ENCODE assay signal across 1 cellular context in the genomic region with DNA sequence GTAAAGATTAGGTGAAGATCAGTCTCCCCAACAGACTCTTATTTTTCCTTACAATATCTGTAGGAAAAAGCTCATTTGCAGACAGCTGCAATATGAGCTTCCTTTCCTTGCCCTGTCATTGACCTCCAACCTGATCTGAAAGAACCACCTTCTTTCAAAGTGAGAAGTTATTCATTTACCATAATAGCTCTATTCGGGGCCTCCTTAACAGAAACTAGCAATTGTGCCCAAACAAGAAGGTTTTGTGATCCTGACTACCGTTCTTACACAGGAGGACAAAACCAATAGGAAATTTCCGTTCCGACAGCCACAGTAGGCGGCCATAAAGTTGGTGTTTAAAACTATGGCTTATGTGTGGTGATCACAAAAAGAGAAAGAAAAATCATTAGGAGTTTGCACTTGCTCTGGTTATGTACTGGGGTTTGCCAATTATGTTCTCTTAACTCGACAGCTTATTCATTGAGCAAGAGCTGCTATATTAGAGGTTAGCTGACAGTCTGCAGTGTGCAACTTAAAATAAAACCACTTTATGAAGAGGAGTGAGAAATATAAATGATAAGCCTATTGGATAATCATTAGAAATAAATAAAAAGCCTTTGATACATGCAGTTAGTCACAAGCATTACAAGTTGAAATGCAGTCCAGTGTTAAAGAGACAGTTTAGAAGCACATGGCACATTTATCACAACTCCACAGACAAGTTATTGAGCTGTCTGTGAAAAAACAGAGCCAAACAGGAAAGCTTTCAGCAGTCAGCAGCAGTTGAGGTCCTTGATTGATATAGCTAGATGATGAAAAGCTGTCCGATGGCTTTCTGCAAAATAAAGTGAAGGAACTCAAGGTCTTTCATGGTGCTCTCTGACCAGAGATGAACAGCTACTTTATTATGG.
TF ChIP-seq lines count a peak whose summit lies in the region.

No MANE protein-coding gene starts in this region.

TF ChIP-seq in HepG2, 621 proteins besides CTCF, POLR2A, EP300 and RAD21 (continued from another document and continues in another):
- TF ChIP-seq, protein P1, sequence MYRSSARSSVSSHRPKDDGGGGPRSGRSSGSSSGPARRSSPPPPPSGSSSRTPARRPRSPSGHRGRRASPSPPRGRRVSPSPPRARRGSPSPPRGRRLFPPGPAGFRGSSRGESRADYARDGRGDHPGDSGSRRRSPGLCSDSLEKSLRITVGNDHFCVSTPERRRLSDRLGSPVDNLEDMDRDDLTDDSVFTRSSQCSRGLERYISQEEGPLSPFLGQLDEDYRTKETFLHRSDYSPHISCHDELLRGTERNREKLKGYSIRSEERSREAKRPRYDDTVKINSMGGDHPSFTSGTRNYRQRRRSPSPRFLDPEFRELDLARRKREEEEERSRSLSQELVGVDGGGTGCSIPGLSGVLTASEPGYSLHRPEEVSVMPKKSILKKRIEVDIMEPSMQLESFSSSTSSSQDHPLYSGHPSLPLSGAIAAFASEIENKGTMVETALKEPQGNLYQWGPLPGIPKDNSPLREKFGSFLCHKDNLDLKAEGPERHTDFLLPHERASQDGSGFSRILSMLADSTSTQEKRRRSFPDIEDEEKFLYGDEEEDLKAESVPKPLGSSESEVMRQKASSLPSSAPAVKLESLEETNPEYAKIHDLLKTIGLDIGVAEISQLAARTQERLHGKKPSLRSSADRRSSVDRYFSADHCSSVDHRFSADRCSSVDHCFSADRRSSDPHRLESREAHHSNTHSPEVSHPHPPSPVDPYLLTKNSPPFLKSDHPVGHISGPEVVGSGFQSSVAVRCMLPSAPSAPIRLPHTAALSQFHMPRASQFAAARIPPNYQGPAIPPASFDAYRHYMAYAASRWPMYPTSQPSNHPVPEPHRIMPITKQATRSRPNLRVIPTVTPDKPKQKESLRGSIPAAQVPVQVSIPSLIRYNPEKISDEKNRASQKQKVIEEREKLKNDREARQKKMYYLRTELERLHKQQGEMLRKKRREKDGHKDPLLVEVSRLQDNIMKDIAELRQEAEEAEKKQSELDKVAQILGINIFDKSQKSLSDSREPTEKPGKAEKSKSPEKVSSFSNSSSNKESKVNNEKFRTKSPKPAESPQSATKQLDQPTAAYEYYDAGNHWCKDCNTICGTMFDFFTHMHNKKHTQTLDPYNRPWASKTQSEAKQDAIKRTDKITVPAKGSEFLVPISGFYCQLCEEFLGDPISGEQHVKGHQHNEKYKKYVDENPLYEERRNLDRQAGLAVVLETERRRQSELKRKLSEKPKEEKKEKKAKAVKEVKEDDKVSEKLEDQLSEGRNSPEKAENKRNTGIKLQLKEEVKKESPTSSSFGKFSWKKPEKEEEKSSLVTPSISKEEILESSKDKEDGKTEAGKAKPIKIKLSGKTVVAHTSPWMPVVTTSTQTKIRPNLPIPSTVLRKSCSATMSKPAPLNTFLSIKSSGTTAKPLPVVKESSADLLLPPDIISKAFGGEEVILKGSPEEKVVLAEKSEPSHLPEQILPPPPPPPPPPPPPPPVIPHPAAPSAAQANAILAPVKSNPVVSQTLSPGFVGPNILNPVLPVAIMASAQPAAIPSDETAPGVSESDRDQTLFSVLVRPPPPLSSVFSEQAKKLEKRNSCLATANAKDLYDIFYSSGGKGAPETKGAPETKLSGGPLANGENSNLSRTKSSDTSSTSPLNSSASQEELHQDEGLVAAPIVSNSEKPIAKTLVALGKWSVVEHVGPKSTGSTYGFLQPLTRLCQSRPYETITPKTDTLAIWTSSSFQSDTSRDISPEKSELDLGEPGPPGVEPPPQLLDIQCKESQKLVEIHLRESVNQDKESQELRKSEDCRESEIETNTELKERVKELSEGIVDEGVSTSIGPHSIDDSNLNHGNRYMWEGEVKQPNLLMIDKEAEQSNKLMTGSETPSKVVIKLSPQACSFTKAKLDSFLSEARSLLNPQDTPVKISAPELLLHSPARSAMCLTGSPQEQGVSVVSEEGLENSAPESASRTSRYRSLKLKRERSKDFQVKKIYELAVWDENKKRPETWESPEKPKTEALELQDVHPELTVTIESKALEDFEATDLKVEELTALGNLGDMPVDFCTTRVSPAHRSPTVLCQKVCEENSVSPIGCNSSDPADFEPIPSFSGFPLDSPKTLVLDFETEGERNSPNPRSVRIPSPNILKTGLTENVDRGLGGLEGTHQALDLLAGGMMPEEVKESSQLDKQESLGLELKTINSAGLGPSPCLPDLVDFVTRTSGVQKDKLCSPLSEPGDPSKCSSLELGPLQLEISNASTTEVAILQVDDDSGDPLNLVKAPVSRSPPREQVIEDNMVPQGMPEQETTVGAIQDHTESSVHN (CRISPR knock-in tag; IDR thresholded peaks at IDR 0.05) = no peak
- TF ChIP-seq POLR2AphosphoS5 (IDR thresholded peaks at IDR 0.05; ENCODE audit: low read depth, low read length) (no peak), ZNF331 (CRISPR knock-in tag; IDR thresholded peaks at IDR 0.05) (peak; percentile 46; the same call in 1 of the 2 replicates), ZNF367 (CRISPR knock-in tag; IDR thresholded peaks at IDR 0.05; ENCODE audit: borderline replicate concordance) (no peak), SIX4 (CRISPR knock-in tag; IDR thresholded peaks at IDR 0.05) (peak; percentile 90; the same call in 1 of the 2 replicates), PHF21A (CRISPR knock-in tag; IDR thresholded peaks at IDR 0.05) (peak; percentile 39; the same call in 1 of the 2 replicates), ISL2 (CRISPR knock-in tag; IDR thresholded peaks at IDR 0.05) (peak; percentile 54; the same call in 1 of the 2 replicates), CREB1 (IDR thresholded peaks at IDR 0.05) (no peak), CREB1 (CRISPR knock-in tag; IDR thresholded peaks at IDR 0.05) (peak; percentile 34; the same call in 1 of the 2 replicates), NCOA2 (CRISPR knock-in tag; IDR thresholded peaks at IDR 0.05) (peak; percentile 77), NFIC (IDR thresholded peaks at IDR 0.05; ENCODE audit: low read length) (peak; percentile 48), AGO2 (optimal IDR thresholded peaks at IDR 0.05; ENCODE audit: low read depth, low read length) (no peak), TCF7 (IDR thresholded peaks at IDR 0.05; ENCODE audit: low read depth) (peak; percentile 39; the same call in 1 of the 2 replicates), FOXP1 (IDR thresholded peaks at IDR 0.05) (no peak), FOXP1 (CRISPR knock-in tag; IDR thresholded peaks at IDR 0.05) (peak; percentile 36; the same call in 1 of the 2 replicates), KLF15 (CRISPR knock-in tag; IDR thresholded peaks at IDR 0.05; ENCODE audit: borderline replicate concordance) (no peak), HDAC2 (CRISPR knock-in tag; IDR thresholded peaks at IDR 0.05) (peak; percentile 18; the same call in 1 of the 2 replicates), ATF7-NPFF (CRISPR knock-in tag; IDR thresholded peaks at IDR 0.05; ENCODE audit: low read depth) (no peak), RARA (CRISPR knock-in tag; IDR thresholded peaks at IDR 0.05) (peak; percentile 94), MIER3 (CRISPR knock-in tag; IDR thresholded peaks at IDR 0.05; ENCODE audit: borderline replicate concordance) (peak; percentile 37; the same call in 1 of the 2 replicates), SIN3B (IDR thresholded peaks at IDR 0.05; ENCODE audit: low read length) (no peak), RELA (CRISPR knock-in tag; IDR thresholded peaks at IDR 0.05) (no peak), TBX2 (CRISPR knock-in tag; IDR thresholded peaks at IDR 0.05; ENCODE audit: borderline replicate concordance) (peak; percentile 78), SOX5 (CRISPR knock-in tag; IDR thresholded peaks at IDR 0.05; ENCODE audit: borderline replicate concordance) (peak; percentile 80), FOXJ3 (CRISPR knock-in tag; IDR thresholded peaks at IDR 0.05; ENCODE audit: borderline replicate concordance) (peak; percentile 37; the same call in 1 of the 2 replicates)
- TF ChIP-seq, protein P2, sequence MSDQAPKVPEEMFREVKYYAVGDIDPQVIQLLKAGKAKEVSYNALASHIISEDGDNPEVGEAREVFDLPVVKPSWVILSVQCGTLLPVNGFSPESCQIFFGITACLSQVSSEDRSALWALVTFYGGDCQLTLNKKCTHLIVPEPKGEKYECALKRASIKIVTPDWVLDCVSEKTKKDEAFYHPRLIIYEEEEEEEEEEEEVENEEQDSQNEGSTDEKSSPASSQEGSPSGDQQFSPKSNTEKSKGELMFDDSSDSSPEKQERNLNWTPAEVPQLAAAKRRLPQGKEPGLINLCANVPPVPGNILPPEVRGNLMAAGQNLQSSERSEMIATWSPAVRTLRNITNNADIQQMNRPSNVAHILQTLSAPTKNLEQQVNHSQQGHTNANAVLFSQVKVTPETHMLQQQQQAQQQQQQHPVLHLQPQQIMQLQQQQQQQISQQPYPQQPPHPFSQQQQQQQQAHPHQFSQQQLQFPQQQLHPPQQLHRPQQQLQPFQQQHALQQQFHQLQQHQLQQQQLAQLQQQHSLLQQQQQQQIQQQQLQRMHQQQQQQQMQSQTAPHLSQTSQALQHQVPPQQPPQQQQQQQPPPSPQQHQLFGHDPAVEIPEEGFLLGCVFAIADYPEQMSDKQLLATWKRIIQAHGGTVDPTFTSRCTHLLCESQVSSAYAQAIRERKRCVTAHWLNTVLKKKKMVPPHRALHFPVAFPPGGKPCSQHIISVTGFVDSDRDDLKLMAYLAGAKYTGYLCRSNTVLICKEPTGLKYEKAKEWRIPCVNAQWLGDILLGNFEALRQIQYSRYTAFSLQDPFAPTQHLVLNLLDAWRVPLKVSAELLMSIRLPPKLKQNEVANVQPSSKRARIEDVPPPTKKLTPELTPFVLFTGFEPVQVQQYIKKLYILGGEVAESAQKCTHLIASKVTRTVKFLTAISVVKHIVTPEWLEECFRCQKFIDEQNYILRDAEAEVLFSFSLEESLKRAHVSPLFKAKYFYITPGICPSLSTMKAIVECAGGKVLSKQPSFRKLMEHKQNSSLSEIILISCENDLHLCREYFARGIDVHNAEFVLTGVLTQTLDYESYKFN (CRISPR knock-in tag; conservative IDR thresholded peaks at IDR 0.05) = peak; percentile 79
- TF ChIP-seq, protein P3, sequence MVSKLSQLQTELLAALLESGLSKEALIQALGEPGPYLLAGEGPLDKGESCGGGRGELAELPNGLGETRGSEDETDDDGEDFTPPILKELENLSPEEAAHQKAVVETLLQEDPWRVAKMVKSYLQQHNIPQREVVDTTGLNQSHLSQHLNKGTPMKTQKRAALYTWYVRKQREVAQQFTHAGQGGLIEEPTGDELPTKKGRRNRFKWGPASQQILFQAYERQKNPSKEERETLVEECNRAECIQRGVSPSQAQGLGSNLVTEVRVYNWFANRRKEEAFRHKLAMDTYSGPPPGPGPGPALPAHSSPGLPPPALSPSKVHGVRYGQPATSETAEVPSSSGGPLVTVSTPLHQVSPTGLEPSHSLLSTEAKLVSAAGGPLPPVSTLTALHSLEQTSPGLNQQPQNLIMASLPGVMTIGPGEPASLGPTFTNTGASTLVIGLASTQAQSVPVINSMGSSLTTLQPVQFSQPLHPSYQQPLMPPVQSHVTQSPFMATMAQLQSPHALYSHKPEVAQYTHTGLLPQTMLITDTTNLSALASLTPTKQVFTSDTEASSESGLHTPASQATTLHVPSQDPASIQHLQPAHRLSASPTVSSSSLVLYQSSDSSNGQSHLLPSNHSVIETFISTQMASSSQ (IDR thresholded peaks at IDR 0.05; ENCODE audit: low read depth) = peak; percentile 89
- TF ChIP-seq, protein P3 (CRISPR knock-in tag; IDR thresholded peaks at IDR 0.05; ENCODE audit: borderline replicate concordance) = peak; percentile 92
- TF ChIP-seq, protein P4, sequence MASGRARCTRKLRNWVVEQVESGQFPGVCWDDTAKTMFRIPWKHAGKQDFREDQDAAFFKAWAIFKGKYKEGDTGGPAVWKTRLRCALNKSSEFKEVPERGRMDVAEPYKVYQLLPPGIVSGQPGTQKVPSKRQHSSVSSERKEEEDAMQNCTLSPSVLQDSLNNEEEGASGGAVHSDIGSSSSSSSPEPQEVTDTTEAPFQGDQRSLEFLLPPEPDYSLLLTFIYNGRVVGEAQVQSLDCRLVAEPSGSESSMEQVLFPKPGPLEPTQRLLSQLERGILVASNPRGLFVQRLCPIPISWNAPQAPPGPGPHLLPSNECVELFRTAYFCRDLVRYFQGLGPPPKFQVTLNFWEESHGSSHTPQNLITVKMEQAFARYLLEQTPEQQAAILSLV (CRISPR knock-in tag; IDR thresholded peaks at IDR 0.05; ENCODE audit: borderline replicate concordance) = no peak
- TF ChIP-seq, protein P5, sequence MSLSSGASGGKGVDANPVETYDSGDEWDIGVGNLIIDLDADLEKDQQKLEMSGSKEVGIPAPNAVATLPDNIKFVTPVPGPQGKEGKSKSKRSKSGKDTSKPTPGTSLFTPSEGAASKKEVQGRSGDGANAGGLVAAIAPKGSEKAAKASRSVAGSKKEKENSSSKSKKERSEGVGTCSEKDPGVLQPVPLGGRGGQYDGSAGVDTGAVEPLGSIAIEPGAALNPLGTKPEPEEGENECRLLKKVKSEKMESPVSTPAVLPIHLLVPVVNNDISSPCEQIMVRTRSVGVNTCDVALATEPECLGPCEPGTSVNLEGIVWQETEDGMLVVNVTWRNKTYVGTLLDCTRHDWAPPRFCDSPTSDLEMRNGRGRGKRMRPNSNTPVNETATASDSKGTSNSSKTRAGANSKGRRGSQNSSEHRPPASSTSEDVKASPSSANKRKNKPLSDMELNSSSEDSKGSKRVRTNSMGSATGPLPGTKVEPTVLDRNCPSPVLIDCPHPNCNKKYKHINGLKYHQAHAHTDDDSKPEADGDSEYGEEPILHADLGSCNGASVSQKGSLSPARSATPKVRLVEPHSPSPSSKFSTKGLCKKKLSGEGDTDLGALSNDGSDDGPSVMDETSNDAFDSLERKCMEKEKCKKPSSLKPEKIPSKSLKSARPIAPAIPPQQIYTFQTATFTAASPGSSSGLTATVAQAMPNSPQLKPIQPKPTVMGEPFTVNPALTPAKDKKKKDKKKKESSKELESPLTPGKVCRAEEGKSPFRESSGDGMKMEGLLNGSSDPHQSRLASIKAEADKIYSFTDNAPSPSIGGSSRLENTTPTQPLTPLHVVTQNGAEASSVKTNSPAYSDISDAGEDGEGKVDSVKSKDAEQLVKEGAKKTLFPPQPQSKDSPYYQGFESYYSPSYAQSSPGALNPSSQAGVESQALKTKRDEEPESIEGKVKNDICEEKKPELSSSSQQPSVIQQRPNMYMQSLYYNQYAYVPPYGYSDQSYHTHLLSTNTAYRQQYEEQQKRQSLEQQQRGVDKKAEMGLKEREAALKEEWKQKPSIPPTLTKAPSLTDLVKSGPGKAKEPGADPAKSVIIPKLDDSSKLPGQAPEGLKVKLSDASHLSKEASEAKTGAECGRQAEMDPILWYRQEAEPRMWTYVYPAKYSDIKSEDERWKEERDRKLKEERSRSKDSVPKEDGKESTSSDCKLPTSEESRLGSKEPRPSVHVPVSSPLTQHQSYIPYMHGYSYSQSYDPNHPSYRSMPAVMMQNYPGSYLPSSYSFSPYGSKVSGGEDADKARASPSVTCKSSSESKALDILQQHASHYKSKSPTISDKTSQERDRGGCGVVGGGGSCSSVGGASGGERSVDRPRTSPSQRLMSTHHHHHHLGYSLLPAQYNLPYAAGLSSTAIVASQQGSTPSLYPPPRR (CRISPR knock-in tag; IDR thresholded peaks at IDR 0.05; ENCODE audit: borderline replicate concordance) = peak; percentile 56; the same call in 1 of the 2 replicates
- TF ChIP-seq, protein P6, sequence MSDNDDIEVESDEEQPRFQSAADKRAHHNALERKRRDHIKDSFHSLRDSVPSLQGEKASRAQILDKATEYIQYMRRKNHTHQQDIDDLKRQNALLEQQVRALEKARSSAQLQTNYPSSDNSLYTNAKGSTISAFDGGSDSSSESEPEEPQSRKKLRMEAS (IDR thresholded peaks at IDR 0.05) = 0 out of 2 replicates have a peak, but pooled peaks have one; percentile 12
